ENCODE assay signal across 17 cellular contexts in genomic region chr2:62462211-62462610, GRCh38. TPM values are rescaled to one million over a fixed set of nuclear protein-coding genes. Genes with fewer than 3 reads are reported as not detected.
DNase-seq lines count a peak whose midpoint lies in the region; ATAC-seq, FAIRE-seq and TF ChIP-seq lines count a peak whose summit lies in the region.
"Had no signal": no experiment of that assay in that cellular context is flagged by ENCODE, and none has a peak within 500 bp of the region (broad histone marks: within the 10 kb centered on the region; RNA-seq: fewer than 3 reads in every experiment).

No MANE protein-coding gene starts in this region.

- no peak overlapping the region for H3K23ac ChIP-seq in H9 (ENCODE audit: insufficient read length, low read depth, low read length)

- no peaks in the 10 kb centered on the region for H3K79me2 ChIP-seq in H9 (ENCODE audit: insufficient read depth, low read length)
- no peaks in the 10 kb centered on the region for H3K79me2 ChIP-seq in osteoblast (ENCODE audit: insufficient read depth, low read length)

- intact Hi-C loops in kidney (cut with DNase I) (no loop called here), CD14-positive monocyte (cut with micrococcal nuclease) (no loop called here)

- peaks cover 10% of the 10 kb centered on the region; the same call in 1 of the 2 replicates for H3K4me1 ChIP-seq in H9 (ENCODE audit: insufficient read depth, low read length)
- H3K4me1 ChIP-seq in adipocyte (ENCODE audit: control insufficient read depth, insufficient read depth, low read length): peaks cover 25% of the 10 kb centered on the region
- H3K4me1 ChIP-seq in kidney (ENCODE audit: control insufficient read depth in 1 of 2, insufficient read depth in 1 of 2, low read depth in 1 of 2, low read length in 2 of 2): peaks cover 0 to 20% of the 10 kb centered on the region in 2 donors
- H3K4me1 ChIP-seq in osteoblast (ENCODE audit: insufficient read depth, low read length): peaks cover 11% of the 10 kb centered on the region

- peaks cover 11% of the 10 kb centered on the region for H3K27me3 Mint-ChIP-seq in H9 (ENCODE audit: low read depth)
- H3K27me3 Mint-ChIP-seq in CD14-positive monocyte (ENCODE audit: low read depth in 3 of 3): peaks cover 2 to 6% (median 5%) of the 10 kb centered on the region in 3 donors

- H2AFZ ChIP-seq in H9 (ENCODE audit: low read length): no peak overlapping the region
- H2AFZ ChIP-seq in osteoblast (ENCODE audit: low read length): peak overlapping the region; percentile 37
- H2AFZ ChIP-seq: PC-9 had no signal

- H3K27ac ChIP-seq in H9 (ENCODE audit: insufficient read length, low read depth, low read length) (no peak overlapping the region), kidney (ENCODE audit: low read depth in 2 of 2, low read length in 2 of 2) (peak overlapping the region; percentile 18 to 26), osteoblast (ENCODE audit: low read depth, low read length) (no peak overlapping the region)
- H3K27ac ChIP-seq: C4-2B, PC-9, SJSA1 had no signal

- H3K4ac ChIP-seq in H9 (ENCODE audit: low read depth, low read length): no peak overlapping the region

- peaks cover 2% of the 10 kb centered on the region for H3K23me2 ChIP-seq in H9 (ENCODE audit: insufficient read length, low read depth, low read length, poor library complexity, severe bottlenecking)

- no peak for FAIRE-seq in kidney (lab: Jason Lieb, UNC)

- H3T11ph ChIP-seq in H9 (ENCODE audit: low read length): no peak overlapping the region

- no peak overlapping the region for H2BK20ac ChIP-seq in H9 (ENCODE audit: low read depth, low read length, poor library complexity, severe bottlenecking)

- WGBS in H9 (ENCODE audit: extremely low coverage, insufficient read length, low lambda C conversion rate): no CpG with 5 or more reads among the region's 2 CpGs

- H4K20me1 ChIP-seq in H9 (ENCODE audit: control insufficient read depth, insufficient read depth, insufficient read length) (no peaks in the 10 kb centered on the region), osteoblast (ENCODE audit: insufficient read depth, low read length) (no peaks in the 10 kb centered on the region)

- H3K4me3 Mint-ChIP-seq in H9: no peak overlapping the region
- H3K4me3 Mint-ChIP-seq in CD14-positive monocyte: no peak overlapping the region

- H2AK5ac ChIP-seq in H9 (ENCODE audit: insufficient read length, low read length): no peak overlapping the region

- H2BK12ac ChIP-seq in H9 (ENCODE audit: insufficient read length, low read depth, low read length): no peak overlapping the region

- no peak for ATAC-seq in HG03439 (IDR thresholded peaks at IDR 0.05; ENCODE audit: unreplicated experiment)
- no peak for ATAC-seq in GM21528 (IDR thresholded peaks at IDR 0.05; ENCODE audit: low FRiP score, unreplicated experiment)

- H3K4me1 Mint-ChIP-seq in H9: peaks cover 52% of the 10 kb centered on the region in 2 experiments
- H3K4me1 Mint-ChIP-seq in CD14-positive monocyte: peaks cover 18% of the 10 kb centered on the region

- H3K18ac ChIP-seq in H9 (ENCODE audit: insufficient read length, low read depth, low read length): no peak overlapping the region

- H3K9me3 ChIP-seq in H9 (ENCODE audit: control insufficient read depth, low read depth, low read length) (no peaks in the 10 kb centered on the region), adipocyte (ENCODE audit: control insufficient read depth, low read length) (no peaks in the 10 kb centered on the region), kidney (ENCODE audit: control insufficient read depth in 1 of 2, low read length in 2 of 2) (no peaks in the 10 kb centered on the region), osteoblast (ENCODE audit: low read depth, low read length) (no peaks in the 10 kb centered on the region)
- H3K9me3 ChIP-seq: SJSA1 had no signal

- no peak for DNase-seq in H9
- DNase-seq in adipocyte (ENCODE audit: low read depth): no peak
- DNase-seq in kidney: no peak
- no peak for DNase-seq in osteoblast (ENCODE audit: insufficient read length, low spot score, missing footprints)
- no peak for DNase-seq in CD14-positive monocyte (ENCODE audit: low spot score)
- DNase-seq: COR-L47, KG1, NCI-H1048, NCI-H146, NCI-H2081, NCI-H510A, NCI-H774, PC-9 had no signal

- H2BK5ac ChIP-seq in H9 (ENCODE audit: insufficient read length, low read length): no peak overlapping the region

- H3K4me3 ChIP-seq in adipocyte (ENCODE audit: low read length) (no peak overlapping the region), kidney (ENCODE audit: low read length in 2 of 2) (no peak overlapping the region), osteoblast (ENCODE audit: insufficient read depth, low read length) (no peak overlapping the region)
- H3K4me3 ChIP-seq: PC-9, SJSA1 had no signal

- H3K4me2 ChIP-seq in H9 (ENCODE audit: insufficient read depth, insufficient read length, low read length) (no peak overlapping the region), osteoblast (ENCODE audit: insufficient read depth, low read length) (peak overlapping the region; percentile 8)
- H3K4me2 ChIP-seq: PC-9 had no signal

- no peak overlapping the region for H4K5ac ChIP-seq in H9 (ENCODE audit: insufficient read length, low read depth, low read length)

- no peaks in the 10 kb centered on the region for H3K79me1 ChIP-seq in H9 (ENCODE audit: insufficient read depth, low read depth, low read length, poor library complexity, severe bottlenecking)

- H3K27ac Mint-ChIP-seq in H9 (peak overlapping the region in 2 of 3 experiments; percentile 39 to 49; a peak in 1 of 7 replicates), CD14-positive monocyte (no peak overlapping the region)

- H3K27me3 ChIP-seq in H9 (ENCODE audit: insufficient read depth, low read length) (no peaks in the 10 kb centered on the region), adipocyte (replicated peaks; ENCODE audit: control insufficient read depth, insufficient read depth, low read length) (no peaks in the 10 kb centered on the region), osteoblast (ENCODE audit: insufficient read depth, low read length) (no peaks in the 10 kb centered on the region)
- H3K27me3 ChIP-seq: SJSA1 had no signal

- no peak overlapping the region for H3K14ac ChIP-seq in H9 (ENCODE audit: insufficient read depth, low read length)

- H2BK120ac ChIP-seq in H9 (ENCODE audit: low read depth, low read length, poor library complexity, severe bottlenecking): no peak overlapping the region

- H3K56ac ChIP-seq in H9 (ENCODE audit: insufficient read length, low read depth, low read length): no peak overlapping the region

- H2BK15ac ChIP-seq in H9 (ENCODE audit: low read depth, low read length): no peak overlapping the region

- no peak overlapping the region for H4K91ac ChIP-seq in H9 (ENCODE audit: insufficient read length, low read depth, low read length)

- H3K36me3 Mint-ChIP-seq in H9 (ENCODE audit: insufficient read depth in 1 of 3, low read depth in 3 of 3) (no peaks in the 10 kb centered on the region; a peak in 2 of 7 replicates), CD14-positive monocyte (no peaks in the 10 kb centered on the region)

- TF ChIP-seq CTCF in H9 (conservative IDR thresholded peaks at IDR 0.05) (no peak), kidney (IDR thresholded peaks at IDR 0.05; ENCODE audit: borderline replicate concordance, extremely low read depth, insufficient read depth) (no peak), osteoblast (IDR thresholded peaks at IDR 0.05; ENCODE audit: extremely low read depth, low read depth, low read length) (no peak), CD14-positive monocyte (IDR thresholded peaks at IDR 0.05) (no peak)

- H3K9ac ChIP-seq in H9 (ENCODE audit: extremely low read depth, insufficient read length, low read length) (no peak overlapping the region), adipocyte (ENCODE audit: low read length) (peak overlapping the region; percentile 13), kidney (ENCODE audit: low read length in 2 of 2) (no peak overlapping the region)

- H3K36me3 ChIP-seq in adipocyte (ENCODE audit: control insufficient read depth, insufficient read depth, low read length, severe bottlenecking): no peaks in the 10 kb centered on the region
- no peaks in the 10 kb centered on the region for H3K36me3 ChIP-seq in kidney (ENCODE audit: control insufficient read depth in 1 of 2, insufficient read depth in 2 of 2, low read length in 2 of 2)
- no peaks in the 10 kb centered on the region for H3K36me3 ChIP-seq in osteoblast (ENCODE audit: insufficient read depth, low read length)
- H3K36me3 ChIP-seq: SJSA1 had no signal

- no peaks in the 10 kb centered on the region for H3K9me3 Mint-ChIP-seq in H9
- H3K9me3 Mint-ChIP-seq in CD14-positive monocyte: no peaks in the 10 kb centered on the region

- no peak overlapping the region for H4K8ac ChIP-seq in H9 (replicated peaks; ENCODE audit: insufficient read length, low read depth, low read length)

RNA-seq across cellular contexts. Expression of gene TMEM17, which starts 43.8 kb away (rescaled TPM):
- total RNA-seq in H9 (2021) (1.3 and 1.5 TPM in 2 replicates), kidney (3.2 TPM), osteoblast (2.9 and 3.3 TPM in 2 replicates)
- polyA plus RNA-seq in kidney (ENCODE audit: insufficient read depth, low read depth, low replicate concordance) (4.2 TPM), CD14-positive monocyte (under 1 TPM; 0.10 to 0.26 TPM)

Comparison
In these comparisons a context has a peak if more than half of its experiments do, and no peak if none do; other contexts are left out.
1. H3K27ac ChIP-seq: peak in kidney (2 of 2); none in H9 (single experiment) and osteoblast (single experiment).
2. H3K27ac Mint-ChIP-seq: peak in H9 (2 of 3); none in CD14-positive monocyte (0 of 7).